ENCODE assay signal across 1 cellular context in genomic region chr17:41683441-41684007, GRCh38.
TF ChIP-seq lines count a peak whose summit lies in the region.

No MANE protein-coding gene starts in this region.

TF ChIP-seq in K562, 482 proteins besides CTCF, POLR2A, EP300 and RAD21:
- TF ChIP-seq ZNF436 (CRISPR knock-in tag; IDR thresholded peaks at IDR 0.05) (no peak), PRDM10 (IDR thresholded peaks at IDR 0.05; ENCODE audit: partially characterized antibody) (peak; percentile 72)
